ENCODE assay signal across 11 cellular contexts in the genomic region with DNA sequence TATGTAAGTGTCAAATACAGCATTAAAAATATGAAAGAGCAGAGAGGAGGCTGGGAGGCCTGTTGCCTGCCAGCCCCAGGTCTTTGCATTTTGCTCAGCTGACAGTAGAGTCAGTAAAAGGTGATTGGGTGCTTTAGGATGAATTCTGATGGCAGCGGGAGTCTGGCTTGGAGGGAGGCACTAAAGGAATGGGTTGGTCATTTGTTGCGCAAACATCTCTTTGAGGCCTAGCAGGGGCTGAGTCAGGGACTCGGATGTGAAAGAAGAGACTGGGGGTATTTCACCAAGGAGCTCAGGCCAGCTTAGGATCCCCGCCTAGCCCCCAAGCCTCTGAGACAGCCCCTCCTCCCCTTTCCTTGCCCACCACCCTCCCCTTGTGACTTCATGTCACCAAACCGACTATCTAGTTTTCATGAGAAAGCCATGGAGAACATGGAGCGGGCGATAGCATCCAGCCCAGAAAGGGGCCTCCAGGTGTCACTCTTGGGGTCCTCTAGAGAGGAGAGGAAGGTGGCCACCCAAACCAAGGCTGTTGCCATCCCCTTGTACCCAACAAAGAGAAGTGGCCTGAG. TPM values are rescaled to one million over a fixed set of nuclear protein-coding genes. Genes with fewer than 3 reads are reported as not detected.
DNase-seq lines count a peak whose midpoint lies in the region; ATAC-seq and TF ChIP-seq lines count a peak whose summit lies in the region.
"Had no signal": no experiment of that assay in that cellular context is flagged by ENCODE, and none has a peak within 500 bp of the region (broad histone marks: within the 10 kb centered on the region; RNA-seq: fewer than 3 reads in every experiment).

No MANE protein-coding gene starts in this region.

- H3K4me3 ChIP-seq in right cardiac atrium (ENCODE audit: low read length) (no peak overlapping the region), heart right ventricle (no peak overlapping the region), fibroblast of pulmonary artery (replicated peaks; ENCODE audit: low read depth, low read length) (no peak overlapping the region), thymus (ENCODE audit: low read length) (no peak overlapping the region)

- no peaks in the 10 kb centered on the region for H3K9me3 ChIP-seq in right cardiac atrium (ENCODE audit: control insufficient read depth, low read length)
- H3K9me3 ChIP-seq in heart right ventricle = no peaks in the 10 kb centered on the region
- H3K9me3 ChIP-seq in thymus (ENCODE audit: control insufficient read depth) = no peaks in the 10 kb centered on the region

- intact Hi-C loops in right cardiac atrium (cut with DNase I) (no loop called here), heart right ventricle (cut with DNase I) (no loop called here)

- no peak overlapping the region for H3K27ac ChIP-seq in right cardiac atrium (ENCODE audit: low read length)
- H3K27ac ChIP-seq in heart right ventricle = peak overlapping the region in 3 of 10 donors; percentile 23 to 51 (median 51)
- H3K27ac ChIP-seq in thymus (ENCODE audit: low read depth) = peak overlapping the region; percentile 19

- H3K4me3 Mint-ChIP-seq in activated CD8-positive, alpha-beta T cell treated with anti-CD3 and anti-CD28 coated beads, Interleukin-2, amount 10 ng/mL, durations not matched to agents 7 days and 5 days = no peak overlapping the region

- H3K27me3 ChIP-seq in right cardiac atrium (ENCODE audit: control insufficient read depth, insufficient read depth) (no peaks in the 10 kb centered on the region), heart right ventricle (no peaks in the 10 kb centered on the region), thymus (ENCODE audit: control insufficient read depth, insufficient read depth) (no peaks in the 10 kb centered on the region)

- H3K4me1 Mint-ChIP-seq in activated CD8-positive, alpha-beta T cell treated with anti-CD3 and anti-CD28 coated beads, Interleukin-2, amount 10 ng/mL, durations not matched to agents 7 days and 5 days (ENCODE audit: low read depth) = peaks cover 69% of the 10 kb centered on the region

- POLR2A ChIA-PET in activated CD8-positive, alpha-beta T cell treated with anti-CD3 and anti-CD28 coated beads, Interleukin-2, amount 10 ng/mL, durations not matched to agents 7 days and 5 days (lab: Charles Lee) = interaction anchor here (0.9 kb wide), 1 partner anchor 8 kb away, joined by 3 read pairs; no protein-coding TSS in a partner anchor

- peak in 2 of 3 donors; percentile 17 to 30 for DNase-seq in right cardiac atrium
- DNase-seq in heart right ventricle = no peak
- DNase-seq in activated CD8-positive, alpha-beta T cell treated with anti-CD3 and anti-CD28 coated beads, Interleukin-2, amount 10 ng/mL, durations not matched to agents 7 days and 5 days = no peak
- DNase-seq in fibroblast of pulmonary artery (ENCODE audit: low read depth) = peak; percentile 69
- DNase-seq in NCI-H774 (lab: John Stamatoyannopoulos, UW) = no peak
- DNase-seq in stimulated activated CD4-positive, alpha-beta T cell treated with anti-CD3 and anti-CD28 coated beads, Interleukin-4, amount 100 ng/mL, for 1 hour = no peak
- DNase-seq: activated CD8-positive, alpha-beta memory T cell treated with anti-CD3 and anti-CD28 coated beads, Interleukin-2, amount 50 U/mL, for 48 hours; left ventricle myocardium superior; NCI-H1436 treated with DMSO at 0.1 percent for 48 hours had no signal

- WGBS in right cardiac atrium = 88% methylated on average over 7 of the region's 7 CpGs
- WGBS in heart right ventricle, 2 donors = 90 to 93% methylated on average over 7 of the region's 7 CpGs
- WGBS in thymus = 92% methylated on average over 7 of the region's 7 CpGs

- peaks cover 21% of the 10 kb centered on the region for H3K36me3 Mint-ChIP-seq in activated CD8-positive, alpha-beta T cell treated with anti-CD3 and anti-CD28 coated beads, Interleukin-2, amount 10 ng/mL, durations not matched to agents 7 days and 5 days (ENCODE audit: low read depth)

- H3K9me3 Mint-ChIP-seq in activated CD8-positive, alpha-beta T cell treated with anti-CD3 and anti-CD28 coated beads, Interleukin-2, amount 10 ng/mL, durations not matched to agents 7 days and 5 days (ENCODE audit: insufficient read depth) = no peaks in the 10 kb centered on the region

- H3K27me3 Mint-ChIP-seq in activated CD8-positive, alpha-beta T cell treated with anti-CD3 and anti-CD28 coated beads, Interleukin-2, amount 10 ng/mL, durations not matched to agents 7 days and 5 days (ENCODE audit: low read depth) = no peaks in the 10 kb centered on the region

- TF ChIP-seq CTCF in heart right ventricle (IDR thresholded peaks at IDR 0.05) (no peak), fibroblast of pulmonary artery (IDR thresholded peaks at IDR 0.05; ENCODE audit: low read length, missing control alignments) (no peak)

- H3K27ac Mint-ChIP-seq in activated CD8-positive, alpha-beta T cell treated with anti-CD3 and anti-CD28 coated beads, Interleukin-2, amount 10 ng/mL, durations not matched to agents 7 days and 5 days = peak overlapping the region; percentile 27

- H3K4me1 ChIP-seq in right cardiac atrium (ENCODE audit: control insufficient read depth, insufficient read depth, low read length) = peaks cover 5% of the 10 kb centered on the region
- H3K4me1 ChIP-seq in heart right ventricle = peaks cover 13 to 85% (median 37%) of the 10 kb centered on the region in 9 donors
- H3K4me1 ChIP-seq in thymus (ENCODE audit: control insufficient read depth, insufficient read depth, low read length) = peaks cover 30% of the 10 kb centered on the region

- ATAC-seq in right cardiac atrium (no peak), heart right ventricle (no peak), GM18861 (IDR thresholded peaks at IDR 0.05; ENCODE audit: unreplicated experiment) (no peak)
- ATAC-seq in activated CD8-positive, alpha-beta T cell treated with anti-CD3 and anti-CD28 coated beads, Interleukin-2, amount 10 ng/mL, durations not matched to agents 7 days and 5 days = no peak
- ATAC-seq: left ventricle myocardium superior had no signal

- H3K36me3 ChIP-seq in heart right ventricle = peaks cover 0 to 28% (median 0%) of the 10 kb centered on the region in 9 donors
- peaks cover 25% of the 10 kb centered on the region for H3K36me3 ChIP-seq in thymus (ENCODE audit: control insufficient read depth, insufficient read depth)

- CTCF ChIA-PET in activated CD8-positive, alpha-beta T cell treated with anti-CD3 and anti-CD28 coated beads, Interleukin-2, amount 10 ng/mL, durations not matched to agents 7 days and 5 days (lab: Charles Lee) = interaction anchor here (17.2 kb wide), 1 partner anchor 9 kb away, joined by 381 read pairs; no protein-coding TSS in a partner anchor

RNA-seq across cellular contexts. Expression of a gene that starts 9.7 kb away (rescaled TPM):
- total RNA-seq in right cardiac atrium = 100 to 1,000 TPM in 2 of 4 donors, 10 to 100 TPM in 2; 75.8 to 108 (median 100) TPM
- 87.5 TPM for polyA plus RNA-seq in right cardiac atrium
- 10 to 100 TPM; 46.4 to 77.9 (median 60.1) TPM for total RNA-seq in heart right ventricle
- 100 to 1,000 TPM in 1 of 2 donors, 10 to 100 TPM in 1; 31.9 to 107 TPM for polyA plus RNA-seq in heart right ventricle
- total RNA-seq in activated CD8-positive, alpha-beta T cell treated with anti-CD3 and anti-CD28 coated beads, Interleukin-2, amount 10 ng/mL, durations not matched to agents 7 days and 5 days = 100 to 1,000 TPM; 151 to 152 TPM
- 139 TPM for polyA plus RNA-seq in thymus

RNA-seq across cellular contexts. Expression of a gene that starts 24.5 kb away (rescaled TPM):
- total RNA-seq in right cardiac atrium (10 to 100 TPM in 3 of 4 donors, 1 to 10 TPM in 1; 9.9 to 18.8 (median 11.9) TPM), heart right ventricle (10 to 100 TPM in 2 of 10 donors, 1 to 10 TPM in 8; 3.6 to 16.5 (median 5.3) TPM)
- polyA plus RNA-seq in right cardiac atrium (10.1 TPM), heart right ventricle (1 to 10 TPM; 3.7 to 8.2 TPM), thymus (150 TPM)
- total RNA-seq in activated CD8-positive, alpha-beta T cell treated with anti-CD3 and anti-CD28 coated beads, Interleukin-2, amount 10 ng/mL, durations not matched to agents 7 days and 5 days = 1 to 10 TPM; 6.9 to 7.4 TPM

RNA-seq across cellular contexts. Expression of a gene that starts 34.6 kb away (rescaled TPM):
- total RNA-seq in right cardiac atrium (under 1 TPM in 2 of 4 donors, not detected in 2; 0.14 to 0.53 TPM), heart right ventricle (under 1 TPM in 2 of 10 donors, not detected in 8; 0.30 to 0.32 TPM)
- polyA plus RNA-seq in right cardiac atrium (0.20 TPM), heart right ventricle (under 1 TPM in 1 of 2 donors, not detected in 1; 0.03 TPM), thymus (0.23 TPM)
- under 1 TPM; 0.37 TPM for total RNA-seq in activated CD8-positive, alpha-beta T cell treated with anti-CD3 and anti-CD28 coated beads, Interleukin-2, amount 10 ng/mL, durations not matched to agents 7 days and 5 days
- total RNA-seq: left ventricle myocardium superior had no signal

Comparison
In these comparisons a context has a peak if more than half of its experiments do, and no peak if none do; other contexts are left out.
1. DNase-seq: peak in right cardiac atrium (2 of 3) and fibroblast of pulmonary artery (single experiment); none in heart right ventricle (0 of 2), activated CD8-positive, alpha-beta T cell treated with anti-CD3 and anti-CD28 coated beads, Interleukin-2, amount 10 ng/mL, durations not matched to agents 7 days and 5 days (single experiment), NCI-H774 (single experiment) and stimulated activated CD4-positive, alpha-beta T cell treated with anti-CD3 and anti-CD28 coated beads, Interleukin-4, amount 100 ng/mL, for 1 hour (single experiment).